In genomic region chr5:61280205-61280604, GRCh38 we compare ENCODE assay signal across 9 cellular contexts. TPM values are rescaled to one million over a fixed set of nuclear protein-coding genes. Genes with fewer than 3 reads are reported as not detected.
A peak's percentile ranks its signal among the peaks of the same experiment; 100 is the strongest.
DNase-seq lines count a peak whose midpoint lies in the region; ATAC-seq lines count a peak whose summit lies in the region.
"Had no signal": no experiment of that assay in that cellular context is flagged by ENCODE, and none has a peak within 500 bp of the region (broad histone marks: within the 10 kb centered on the region; RNA-seq: fewer than 3 reads in every experiment).

No MANE protein-coding gene starts in this region.

- DNase-seq in activated naive CD4-positive, alpha-beta T cell treated with anti-CD3 and anti-CD28 coated beads for 36 hours: peak; percentile 44
- DNase-seq in activated naive CD4-positive, alpha-beta T cell treated with anti-CD3 and anti-CD28 coated beads, Interleukin-2, amount 10 ng/mL, durations not matched to agents 7 days and 5 days: no peak
- DNase-seq in NCI-H1092 treated with DMSO at 0.1 percent for 48 hours (lab: John Stamatoyannopoulos, UW) (peak; percentile 83), T-helper 17 cell (no peak), lung microvascular endothelial cell (ENCODE audit: low read depth in 2 of 2) (peak; percentile 86 to 92), iPS-NIHi7 (ENCODE audit: extremely low spot score) (no peak)
- DNase-seq: right lobe of liver had no signal

- H3K27me3 Mint-ChIP-seq in activated naive CD4-positive, alpha-beta T cell treated with anti-CD3 and anti-CD28 coated beads for 36 hours (ENCODE audit: low read depth): no peaks in the 10 kb centered on the region
- no peaks in the 10 kb centered on the region for H3K27me3 Mint-ChIP-seq in activated naive CD4-positive, alpha-beta T cell treated with anti-CD3 and anti-CD28 coated beads, Interleukin-2, amount 10 ng/mL, durations not matched to agents 7 days and 5 days
- no peaks in the 10 kb centered on the region for H3K27me3 Mint-ChIP-seq in T-helper 17 cell

- peaks cover 31% of the 10 kb centered on the region for H3K4me1 Mint-ChIP-seq in activated naive CD4-positive, alpha-beta T cell treated with anti-CD3 and anti-CD28 coated beads for 36 hours (ENCODE audit: low read depth)
- H3K4me1 Mint-ChIP-seq in activated naive CD4-positive, alpha-beta T cell treated with anti-CD3 and anti-CD28 coated beads, Interleukin-2, amount 10 ng/mL, durations not matched to agents 7 days and 5 days: peaks cover 23% of the 10 kb centered on the region
- peaks cover 13% of the 10 kb centered on the region for H3K4me1 Mint-ChIP-seq in T-helper 17 cell

- CTCF ChIA-PET in activated naive CD4-positive, alpha-beta T cell treated with anti-CD3 and anti-CD28 coated beads for 36 hours (lab: Charles Lee): interaction anchor here (0.6 to 2.0 kb wide), 4 partner anchors 49 to 378 kb away, joined by 3 to 6 read pairs (median 3); partner anchors contain the start of gene ZSWIM6
- CTCF ChIA-PET in activated naive CD4-positive, alpha-beta T cell treated with anti-CD3 and anti-CD28 coated beads, Interleukin-2, amount 10 ng/mL, durations not matched to agents 7 days and 5 days (lab: Charles Lee): no interaction called here

- H3K9me3 Mint-ChIP-seq in activated naive CD4-positive, alpha-beta T cell treated with anti-CD3 and anti-CD28 coated beads for 36 hours: no peaks in the 10 kb centered on the region
- no peaks in the 10 kb centered on the region for H3K9me3 Mint-ChIP-seq in activated naive CD4-positive, alpha-beta T cell treated with anti-CD3 and anti-CD28 coated beads, Interleukin-2, amount 10 ng/mL, durations not matched to agents 7 days and 5 days

- intact Hi-C loops in activated naive CD4-positive, alpha-beta T cell treated with anti-CD3 and anti-CD28 coated beads for 36 hours (cut with micrococcal nuclease): loop anchor here (5.0 kb wide), 1 partner anchor 233 kb away; no protein-coding TSS in a partner anchor

- no peak overlapping the region for H3K4me3 Mint-ChIP-seq in activated naive CD4-positive, alpha-beta T cell treated with anti-CD3 and anti-CD28 coated beads for 36 hours
- H3K4me3 Mint-ChIP-seq in activated naive CD4-positive, alpha-beta T cell treated with anti-CD3 and anti-CD28 coated beads, Interleukin-2, amount 10 ng/mL, durations not matched to agents 7 days and 5 days: no peak overlapping the region
- H3K4me3 Mint-ChIP-seq in T-helper 17 cell: no peak overlapping the region

- peak; percentile 51 for ATAC-seq in T-helper 17 cell
- no peak for ATAC-seq in HG02798 (IDR thresholded peaks at IDR 0.05; ENCODE audit: poor library complexity, unreplicated experiment)
- ATAC-seq in GM21576 (IDR thresholded peaks at IDR 0.05; ENCODE audit: unreplicated experiment): no peak

- H3K36me3 Mint-ChIP-seq in activated naive CD4-positive, alpha-beta T cell treated with anti-CD3 and anti-CD28 coated beads for 36 hours (ENCODE audit: low read depth): no peaks in the 10 kb centered on the region
- H3K36me3 Mint-ChIP-seq in activated naive CD4-positive, alpha-beta T cell treated with anti-CD3 and anti-CD28 coated beads, Interleukin-2, amount 10 ng/mL, durations not matched to agents 7 days and 5 days: peaks cover 1% of the 10 kb centered on the region
- H3K36me3 Mint-ChIP-seq in T-helper 17 cell (ENCODE audit: low read depth): no peaks in the 10 kb centered on the region

- H3K9me3 ChIP-seq in T-helper 17 cell (ENCODE audit: control insufficient read depth, low read length, poor library complexity, severe bottlenecking): no peaks in the 10 kb centered on the region
- H3K9me3 ChIP-seq: right lobe of liver had no signal

- no peak overlapping the region for H3K27ac Mint-ChIP-seq in activated naive CD4-positive, alpha-beta T cell treated with anti-CD3 and anti-CD28 coated beads for 36 hours
- H3K27ac Mint-ChIP-seq in activated naive CD4-positive, alpha-beta T cell treated with anti-CD3 and anti-CD28 coated beads, Interleukin-2, amount 10 ng/mL, durations not matched to agents 7 days and 5 days: no peak overlapping the region
- no peak overlapping the region for H3K27ac Mint-ChIP-seq in T-helper 17 cell

RNA-seq across cellular contexts. Expression of gene ZSWIM6, which starts 51.9 kb away (rescaled TPM):
- 1 to 10 TPM; 4.3 TPM for total RNA-seq in activated naive CD4-positive, alpha-beta T cell treated with anti-CD3 and anti-CD28 coated beads for 36 hours
- total RNA-seq in T-helper 17 cell (1 to 10 TPM; 6.5 to 8.7 TPM), lung microvascular endothelial cell (9.4 and 13.9 TPM in 2 replicates)

Comparison
In these comparisons a context has a peak if more than half of its experiments do, and no peak if none do; other contexts are left out.
1. DNase-seq: peak in activated naive CD4-positive, alpha-beta T cell treated with anti-CD3 and anti-CD28 coated beads for 36 hours (single experiment), NCI-H1092 treated with DMSO at 0.1 percent for 48 hours (single experiment) and lung microvascular endothelial cell (2 of 2); none in activated naive CD4-positive, alpha-beta T cell treated with anti-CD3 and anti-CD28 coated beads, Interleukin-2, amount 10 ng/mL, durations not matched to agents 7 days and 5 days (single experiment), T-helper 17 cell (0 of 3) and iPS-NIHi7 (single experiment).